ENCODE assay signal across 1 cellular context in genomic region chr16:53991181-53992056, GRCh38.
TF ChIP-seq lines count a peak whose summit lies in the region.

No MANE protein-coding gene starts in this region.

TF ChIP-seq in HepG2, 621 proteins besides CTCF, POLR2A, EP300 and RAD21 (continued from another document and continues in another):
- TF ChIP-seq KIAA2018 (CRISPR knock-in tag; IDR thresholded peaks at IDR 0.05; ENCODE audit: borderline replicate concordance) (no peak), ZMYM2 (CRISPR knock-in tag; IDR thresholded peaks at IDR 0.05) (no peak), MEF2D (CRISPR knock-in tag; IDR thresholded peaks at IDR 0.05) (no peak), ZNF570 (CRISPR knock-in tag; IDR thresholded peaks at IDR 0.05; ENCODE audit: borderline replicate concordance) (no peak), ZFP36L2 (CRISPR knock-in tag; IDR thresholded peaks at IDR 0.05) (no peak), DMAP1 (CRISPR knock-in tag; IDR thresholded peaks at IDR 0.05) (no peak), RBM39 (IDR thresholded peaks at IDR 0.05; ENCODE audit: low read depth, low read length, poor library complexity, severe bottlenecking) (no peak), SOX5 (CRISPR knock-in tag; IDR thresholded peaks at IDR 0.05; ENCODE audit: borderline replicate concordance) (peak; percentile 52; the same call in 1 of the 2 replicates), MXD4 (CRISPR knock-in tag; IDR thresholded peaks at IDR 0.05) (no peak), ATRX (CRISPR knock-in tag; IDR thresholded peaks at IDR 0.05; ENCODE audit: borderline replicate concordance) (no peak), YY1 (IDR thresholded peaks at IDR 0.05; ENCODE audit: insufficient read depth, insufficient replicate concordance, low read depth, low read length) (no peak), ELF1 (CRISPR knock-in tag; IDR thresholded peaks at IDR 0.05) (no peak; the same call in 1 of the 2 replicates), ZNF558 (CRISPR knock-in tag; IDR thresholded peaks at IDR 0.05; ENCODE audit: borderline replicate concordance) (no peak), RFXANK (CRISPR knock-in tag; IDR thresholded peaks at IDR 0.05) (no peak), BRCA1 (CRISPR knock-in tag; IDR thresholded peaks at IDR 0.05) (no peak), REPIN1 (CRISPR knock-in tag; IDR thresholded peaks at IDR 0.05; ENCODE audit: borderline replicate concordance, low read depth) (no peak), TBP (CRISPR knock-in tag; IDR thresholded peaks at IDR 0.05) (no peak), ZNF335 (CRISPR knock-in tag; IDR thresholded peaks at IDR 0.05) (no peak), SMAD9 (CRISPR knock-in tag; IDR thresholded peaks at IDR 0.05) (no peak), DNMT3B (CRISPR knock-in tag; conservative IDR thresholded peaks at IDR 0.05) (no peak), PITX1 (CRISPR knock-in tag; IDR thresholded peaks at IDR 0.05) (no peak; the same call in 1 of the 2 replicates), ZNF121 (CRISPR knock-in tag; IDR thresholded peaks at IDR 0.05) (no peak), TCF7 (IDR thresholded peaks at IDR 0.05; ENCODE audit: low read depth) (no peak), FOXP4 (CRISPR knock-in tag; IDR thresholded peaks at IDR 0.05) (0 out of 2 replicates have a peak, but pooled peaks have one; percentile 18), MED13 (CRISPR knock-in tag; IDR thresholded peaks at IDR 0.05) (no peak), ZNF543 (CRISPR knock-in tag; IDR thresholded peaks at IDR 0.05) (no peak), THAP11 (CRISPR knock-in tag; IDR thresholded peaks at IDR 0.05) (no peak), ZNF773 (CRISPR knock-in tag; IDR thresholded peaks at IDR 0.05; ENCODE audit: borderline replicate concordance) (no peak), MAFG (CRISPR knock-in tag; IDR thresholded peaks at IDR 0.05) (no peak), NR2F2 (IDR thresholded peaks at IDR 0.05; ENCODE audit: borderline replicate concordance, low read depth) (no peak), ZNF552 (CRISPR knock-in tag; IDR thresholded peaks at IDR 0.05; ENCODE audit: borderline replicate concordance) (no peak), NR3C1 (CRISPR knock-in tag; IDR thresholded peaks at IDR 0.05) (no peak), ZNF7 (CRISPR knock-in tag; IDR thresholded peaks at IDR 0.05) (no peak), TGIF2 (CRISPR knock-in tag; IDR thresholded peaks at IDR 0.05) (no peak), MBD4 (IDR thresholded peaks at IDR 0.05; ENCODE audit: borderline replicate concordance, low read length) (no peak), HCFC1 (IDR thresholded peaks at IDR 0.05; ENCODE audit: low read depth, low read length) (no peak), MZF1 (CRISPR knock-in tag; IDR thresholded peaks at IDR 0.05; ENCODE audit: borderline replicate concordance) (no peak), ZNF607 (CRISPR knock-in tag; IDR thresholded peaks at IDR 0.05; ENCODE audit: borderline replicate concordance) (no peak), ZNF780A (CRISPR knock-in tag; IDR thresholded peaks at IDR 0.05) (no peak), ZNF772 (CRISPR knock-in tag; IDR thresholded peaks at IDR 0.05) (no peak), JUND (CRISPR knock-in tag; IDR thresholded peaks at IDR 0.05) (no peak), AKNA (CRISPR knock-in tag; IDR thresholded peaks at IDR 0.05; ENCODE audit: borderline replicate concordance) (no peak)
- TF ChIP-seq, protein P1, sequence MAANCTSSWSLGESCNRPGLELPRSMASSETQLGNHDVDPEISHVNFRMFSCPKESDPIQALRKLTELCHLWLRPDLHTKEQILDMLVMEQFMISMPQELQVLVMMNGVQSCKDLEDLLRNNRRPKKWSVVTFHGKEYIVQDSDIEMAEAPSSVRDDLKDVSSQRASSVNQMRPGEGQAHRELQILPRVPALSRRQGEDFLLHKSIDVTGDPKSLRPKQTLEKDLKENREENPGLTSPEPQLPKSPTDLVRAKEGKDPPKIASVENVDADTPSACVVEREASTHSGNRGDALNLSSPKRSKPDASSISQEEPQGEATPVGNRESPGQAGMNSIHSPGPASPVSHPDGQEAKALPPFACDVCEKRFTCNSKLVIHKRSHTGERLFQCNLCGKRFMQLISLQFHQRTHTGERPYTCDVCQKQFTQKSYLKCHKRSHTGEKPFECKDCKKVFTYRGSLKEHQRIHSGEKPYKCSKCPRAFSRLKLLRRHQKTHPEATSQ (CRISPR knock-in tag; IDR thresholded peaks at IDR 0.05; ENCODE audit: borderline replicate concordance), result no peak
- TF ChIP-seq, protein P2, sequence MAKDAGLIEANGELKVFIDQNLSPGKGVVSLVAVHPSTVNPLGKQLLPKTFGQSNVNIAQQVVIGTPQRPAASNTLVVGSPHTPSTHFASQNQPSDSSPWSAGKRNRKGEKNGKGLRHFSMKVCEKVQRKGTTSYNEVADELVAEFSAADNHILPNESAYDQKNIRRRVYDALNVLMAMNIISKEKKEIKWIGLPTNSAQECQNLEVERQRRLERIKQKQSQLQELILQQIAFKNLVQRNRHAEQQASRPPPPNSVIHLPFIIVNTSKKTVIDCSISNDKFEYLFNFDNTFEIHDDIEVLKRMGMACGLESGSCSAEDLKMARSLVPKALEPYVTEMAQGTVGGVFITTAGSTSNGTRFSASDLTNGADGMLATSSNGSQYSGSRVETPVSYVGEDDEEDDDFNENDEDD (CRISPR knock-in tag; IDR thresholded peaks at IDR 0.05; ENCODE audit: borderline replicate concordance), result no peak
- TF ChIP-seq, protein P3, sequence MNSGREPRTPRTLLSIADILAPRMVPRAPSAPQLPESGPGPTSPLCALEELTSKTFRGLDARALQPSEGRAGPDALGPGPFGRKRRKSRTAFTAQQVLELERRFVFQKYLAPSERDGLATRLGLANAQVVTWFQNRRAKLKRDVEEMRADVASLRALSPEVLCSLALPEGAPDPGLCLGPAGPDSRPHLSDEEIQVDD (CRISPR knock-in tag; IDR thresholded peaks at IDR 0.05; ENCODE audit: borderline replicate concordance), result no peak
- TF ChIP-seq, protein P4, sequence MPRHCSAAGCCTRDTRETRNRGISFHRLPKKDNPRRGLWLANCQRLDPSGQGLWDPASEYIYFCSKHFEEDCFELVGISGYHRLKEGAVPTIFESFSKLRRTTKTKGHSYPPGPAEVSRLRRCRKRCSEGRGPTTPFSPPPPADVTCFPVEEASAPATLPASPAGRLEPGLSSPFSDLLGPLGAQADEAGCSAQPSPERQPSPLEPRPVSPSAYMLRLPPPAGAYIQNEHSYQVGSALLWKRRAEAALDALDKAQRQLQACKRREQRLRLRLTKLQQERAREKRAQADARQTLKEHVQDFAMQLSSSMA (CRISPR knock-in tag; IDR thresholded peaks at IDR 0.05), result no peak
- TF ChIP-seq, protein P5, sequence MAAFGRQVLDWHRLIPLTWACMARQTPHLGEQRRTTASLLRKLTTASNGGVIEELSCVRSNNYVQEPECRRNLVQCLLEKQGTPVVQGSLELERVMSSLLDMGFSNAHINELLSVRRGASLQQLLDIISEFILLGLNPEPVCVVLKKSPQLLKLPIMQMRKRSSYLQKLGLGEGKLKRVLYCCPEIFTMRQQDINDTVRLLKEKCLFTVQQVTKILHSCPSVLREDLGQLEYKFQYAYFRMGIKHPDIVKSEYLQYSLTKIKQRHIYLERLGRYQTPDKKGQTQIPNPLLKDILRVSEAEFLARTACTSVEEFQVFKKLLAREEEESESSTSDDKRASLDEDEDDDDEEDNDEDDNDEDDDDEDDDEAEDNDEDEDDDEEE (CRISPR knock-in tag; IDR thresholded peaks at IDR 0.05), result no peak
- TF ChIP-seq, protein P6, sequence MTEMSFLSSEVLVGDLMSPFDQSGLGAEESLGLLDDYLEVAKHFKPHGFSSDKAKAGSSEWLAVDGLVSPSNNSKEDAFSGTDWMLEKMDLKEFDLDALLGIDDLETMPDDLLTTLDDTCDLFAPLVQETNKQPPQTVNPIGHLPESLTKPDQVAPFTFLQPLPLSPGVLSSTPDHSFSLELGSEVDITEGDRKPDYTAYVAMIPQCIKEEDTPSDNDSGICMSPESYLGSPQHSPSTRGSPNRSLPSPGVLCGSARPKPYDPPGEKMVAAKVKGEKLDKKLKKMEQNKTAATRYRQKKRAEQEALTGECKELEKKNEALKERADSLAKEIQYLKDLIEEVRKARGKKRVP (CRISPR knock-in tag; IDR thresholded peaks at IDR 0.05), result no peak
